Comparison of ENCODE assay signal across 14 cellular contexts in genomic region chr5:95070866-95071265, GRCh38.
"Had no signal": no experiment of that assay in that cellular context is flagged by ENCODE, and none has a peak within 500 bp of the region (broad histone marks: within the 10 kb centered on the region; RNA-seq: fewer than 3 reads in every experiment).

No MANE protein-coding gene starts in this region.

- H3K4me3 Mint-ChIP-seq: effector memory CD8-positive, alpha-beta T cell; neural progenitor cell; stimulated activated naive B cell treated with anti-CD40 and anti-IgM and Interleukin-4, amounts not matched to agents 10 μg/mL and 1 μg/mL and 100 μg/mL, for 72 hours had no signal

- H3K27ac Mint-ChIP-seq: effector memory CD8-positive, alpha-beta T cell; neural progenitor cell; stimulated activated naive B cell treated with anti-CD40 and anti-IgM and Interleukin-4, amounts not matched to agents 10 μg/mL and 1 μg/mL and 100 μg/mL, for 72 hours had no signal

- H3K36me3 Mint-ChIP-seq: neural progenitor cell; stimulated activated naive B cell treated with anti-CD40 and anti-IgM and Interleukin-4, amounts not matched to agents 10 μg/mL and 1 μg/mL and 100 μg/mL, for 72 hours had no signal

- ATAC-seq: activated CD4-positive, CD25-positive, alpha-beta regulatory T cell treated with anti-CD3 and anti-CD28 coated beads, Interleukin-2, amount 50 U/mL, for 24 hours; effector memory CD8-positive, alpha-beta T cell had no signal

- H3K4me1 ChIP-seq: neural progenitor cell, parathyroid adenoma, upper lobe of right lung had no signal

- H3K4me3 ChIP-seq: lower lobe of right lung, neural progenitor cell, suprapubic skin, upper lobe of right lung had no signal

- DNase-seq: activated naive CD4-positive, alpha-beta T cell treated with Interleukin-2 at 50 U/mL for 16 hours; anterior cingulate cortex; dermis blood vessel endothelial cell; effector memory CD8-positive, alpha-beta T cell; foreskin melanocyte; lower lobe of right lung; midbrain; stimulated activated CD4-positive, alpha-beta T cell treated with anti-CD3 and anti-CD28 coated beads, Interleukin-2, amount 100 ng/mL, for 48 hours; stimulated activated naive B cell treated with anti-CD40 and anti-IgM and Interleukin-4, amounts not matched to agents 10 μg/mL and 1 μg/mL and 100 μg/mL, for 72 hours; upper lobe of right lung had no signal

- H3K9me3 ChIP-seq: lower lobe of right lung, suprapubic skin, upper lobe of right lung had no signal

- H3K4me2 ChIP-seq: neural progenitor cell had no signal

- H3K27me3 ChIP-seq: neural progenitor cell, suprapubic skin, upper lobe of right lung had no signal

- H3K36me3 ChIP-seq: lower lobe of right lung, neural progenitor cell, suprapubic skin, upper lobe of right lung had no signal

- H3K27ac ChIP-seq: lower lobe of right lung, neural progenitor cell, parathyroid adenoma, suprapubic skin, upper lobe of right lung had no signal

- H3K27me3 Mint-ChIP-seq: effector memory CD8-positive, alpha-beta T cell had no signal

- H3K9ac ChIP-seq: neural progenitor cell, parathyroid adenoma had no signal
